1 cellular context compared by ENCODE assay signal in the genomic region with DNA sequence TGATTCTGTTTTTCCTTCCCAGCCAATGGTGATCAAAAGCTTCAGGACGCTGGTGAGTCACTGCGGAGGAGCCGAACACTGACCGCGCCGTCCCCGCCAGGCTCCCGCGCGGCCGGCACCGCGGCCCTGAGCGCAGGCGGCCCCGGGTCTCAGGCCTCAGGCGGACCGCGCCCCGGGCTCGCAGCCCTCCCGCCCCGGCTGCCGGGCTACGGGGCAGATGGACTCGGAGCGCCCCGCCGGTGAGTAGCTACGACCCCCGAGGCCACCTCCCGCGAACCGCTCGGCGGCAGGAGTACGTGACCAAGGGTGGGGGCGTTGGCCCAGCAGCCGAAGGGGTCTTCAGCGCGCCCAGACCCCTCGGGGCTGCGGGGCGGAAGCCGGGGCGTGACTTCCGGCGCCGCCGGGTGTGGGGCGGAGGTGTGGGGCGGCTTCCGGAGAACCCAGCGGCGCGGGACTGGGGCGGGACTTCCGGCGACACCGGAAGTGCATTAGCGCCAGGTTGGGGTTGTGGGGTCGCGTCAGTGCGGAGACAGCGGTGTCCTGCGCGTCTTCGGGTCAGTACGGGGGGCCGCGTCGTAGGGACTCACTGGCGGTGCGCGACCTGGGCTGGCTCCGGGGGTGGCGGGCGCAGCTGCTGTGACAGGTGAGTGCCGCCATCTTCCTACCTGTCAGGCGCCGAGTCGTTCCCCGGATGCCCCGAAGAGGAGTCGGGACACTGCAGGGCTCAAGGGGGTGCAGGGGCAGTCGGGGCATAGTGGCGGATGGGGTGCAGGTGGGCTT.
TF ChIP-seq lines count a peak whose summit lies in the region.

TSS of gene WDR37 (plus strand) at position 60 of the 780 bp plus-strand sequence. CDS start 15,771 bp downstream, outside the sequence.

TF ChIP-seq in HepG2, 621 proteins besides CTCF, POLR2A, EP300 and RAD21 (continued from another document and continues in another):
- TF ChIP-seq, protein P1, sequence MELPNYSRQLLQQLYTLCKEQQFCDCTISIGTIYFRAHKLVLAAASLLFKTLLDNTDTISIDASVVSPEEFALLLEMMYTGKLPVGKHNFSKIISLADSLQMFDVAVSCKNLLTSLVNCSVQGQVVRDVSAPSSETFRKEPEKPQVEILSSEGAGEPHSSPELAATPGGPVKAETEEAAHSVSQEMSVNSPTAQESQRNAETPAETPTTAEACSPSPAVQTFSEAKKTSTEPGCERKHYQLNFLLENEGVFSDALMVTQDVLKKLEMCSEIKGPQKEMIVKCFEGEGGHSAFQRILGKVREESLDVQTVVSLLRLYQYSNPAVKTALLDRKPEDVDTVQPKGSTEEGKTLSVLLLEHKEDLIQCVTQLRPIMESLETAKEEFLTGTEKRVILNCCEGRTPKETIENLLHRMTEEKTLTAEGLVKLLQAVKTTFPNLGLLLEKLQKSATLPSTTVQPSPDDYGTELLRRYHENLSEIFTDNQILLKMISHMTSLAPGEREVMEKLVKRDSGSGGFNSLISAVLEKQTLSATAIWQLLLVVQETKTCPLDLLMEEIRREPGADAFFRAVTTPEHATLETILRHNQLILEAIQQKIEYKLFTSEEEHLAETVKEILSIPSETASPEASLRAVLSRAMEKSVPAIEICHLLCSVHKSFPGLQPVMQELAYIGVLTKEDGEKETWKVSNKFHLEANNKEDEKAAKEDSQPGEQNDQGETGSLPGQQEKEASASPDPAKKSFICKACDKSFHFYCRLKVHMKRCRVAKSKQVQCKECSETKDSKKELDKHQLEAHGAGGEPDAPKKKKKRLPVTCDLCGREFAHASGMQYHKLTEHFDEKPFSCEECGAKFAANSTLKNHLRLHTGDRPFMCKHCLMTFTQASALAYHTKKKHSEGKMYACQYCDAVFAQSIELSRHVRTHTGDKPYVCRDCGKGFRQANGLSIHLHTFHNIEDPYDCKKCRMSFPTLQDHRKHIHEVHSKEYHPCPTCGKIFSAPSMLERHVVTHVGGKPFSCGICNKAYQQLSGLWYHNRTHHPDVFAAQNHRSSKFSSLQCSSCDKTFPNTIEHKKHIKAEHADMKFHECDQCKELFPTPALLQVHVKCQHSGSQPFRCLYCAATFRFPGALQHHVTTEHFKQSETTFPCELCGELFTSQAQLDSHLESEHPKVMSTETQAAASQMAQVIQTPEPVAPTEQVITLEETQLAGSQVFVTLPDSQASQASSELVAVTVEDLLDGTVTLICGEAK (IDR thresholded peaks at IDR 0.05): peak; percentile 90
- TF ChIP-seq, protein P1 (CRISPR knock-in tag; IDR thresholded peaks at IDR 0.05): peak; percentile 11; the same call in 1 of the 2 replicates
- TF ChIP-seq GLI4 (CRISPR knock-in tag; IDR thresholded peaks at IDR 0.05; ENCODE audit: borderline replicate concordance) (no peak), ZNF740 (CRISPR knock-in tag; IDR thresholded peaks at IDR 0.05) (no peak), POLR2AphosphoS5 (IDR thresholded peaks at IDR 0.05; ENCODE audit: low read depth, low read length) (peak; percentile 76), GATAD2A (CRISPR knock-in tag; IDR thresholded peaks at IDR 0.05) (peak; percentile 46; the same call in 1 of the 2 replicates), ZNF367 (CRISPR knock-in tag; IDR thresholded peaks at IDR 0.05; ENCODE audit: borderline replicate concordance) (peak; percentile 5; the same call in 1 of the 2 replicates), ZBTB44 (CRISPR knock-in tag; IDR thresholded peaks at IDR 0.05) (no peak), BRF2 (CRISPR knock-in tag; IDR thresholded peaks at IDR 0.05) (no peak), ZSCAN9 (CRISPR knock-in tag; IDR thresholded peaks at IDR 0.05; ENCODE audit: borderline replicate concordance) (0 out of 2 replicates have a peak, but pooled peaks have one; percentile 30), DZIP1 (CRISPR knock-in tag; IDR thresholded peaks at IDR 0.05) (0 out of 2 replicates have a peak, but pooled peaks have one; percentile 22), ESRRA (CRISPR knock-in tag; IDR thresholded peaks at IDR 0.05; ENCODE audit: low read depth) (peak; percentile 40; the same call in 1 of the 2 replicates), KAT7 (CRISPR knock-in tag; IDR thresholded peaks at IDR 0.05; ENCODE audit: borderline replicate concordance) (peak; percentile 73; the same call in 1 of the 2 replicates), WIZ (CRISPR knock-in tag; IDR thresholded peaks at IDR 0.05) (no peak), ATF1 (CRISPR knock-in tag; IDR thresholded peaks at IDR 0.05) (no peak), REL (CRISPR knock-in tag; conservative IDR thresholded peaks at IDR 0.05) (peak; percentile 77; the same call in 1 of the 2 replicates), ZFP1 (CRISPR knock-in tag; IDR thresholded peaks at IDR 0.05) (0 out of 2 replicates have a peak, but pooled peaks have one; percentile 31), ZNF776 (CRISPR knock-in tag; IDR thresholded peaks at IDR 0.05) (no peak; the same call in 1 of the 2 replicates), ONECUT2 (CRISPR knock-in tag; IDR thresholded peaks at IDR 0.05) (no peak), ARID2 (CRISPR knock-in tag; IDR thresholded peaks at IDR 0.05; ENCODE audit: borderline replicate concordance) (no peak), ZNF280B (CRISPR knock-in tag; IDR thresholded peaks at IDR 0.05; ENCODE audit: borderline replicate concordance) (0 out of 2 replicates have a peak, but pooled peaks have one; percentile 47), MED13 (CRISPR knock-in tag; IDR thresholded peaks at IDR 0.05) (0 out of 2 replicates have a peak, but pooled peaks have one; percentile 2), XRCC5 (optimal IDR thresholded peaks at IDR 0.05; ENCODE audit: low read length) (peak; percentile 40), JUN (CRISPR knock-in tag; IDR thresholded peaks at IDR 0.05) (peak; percentile 22; the same call in 1 of the 2 replicates), ZNF781 (CRISPR knock-in tag; IDR thresholded peaks at IDR 0.05; ENCODE audit: borderline replicate concordance, not compliant biosample characterization) (no peak)
- TF ChIP-seq, protein P2, sequence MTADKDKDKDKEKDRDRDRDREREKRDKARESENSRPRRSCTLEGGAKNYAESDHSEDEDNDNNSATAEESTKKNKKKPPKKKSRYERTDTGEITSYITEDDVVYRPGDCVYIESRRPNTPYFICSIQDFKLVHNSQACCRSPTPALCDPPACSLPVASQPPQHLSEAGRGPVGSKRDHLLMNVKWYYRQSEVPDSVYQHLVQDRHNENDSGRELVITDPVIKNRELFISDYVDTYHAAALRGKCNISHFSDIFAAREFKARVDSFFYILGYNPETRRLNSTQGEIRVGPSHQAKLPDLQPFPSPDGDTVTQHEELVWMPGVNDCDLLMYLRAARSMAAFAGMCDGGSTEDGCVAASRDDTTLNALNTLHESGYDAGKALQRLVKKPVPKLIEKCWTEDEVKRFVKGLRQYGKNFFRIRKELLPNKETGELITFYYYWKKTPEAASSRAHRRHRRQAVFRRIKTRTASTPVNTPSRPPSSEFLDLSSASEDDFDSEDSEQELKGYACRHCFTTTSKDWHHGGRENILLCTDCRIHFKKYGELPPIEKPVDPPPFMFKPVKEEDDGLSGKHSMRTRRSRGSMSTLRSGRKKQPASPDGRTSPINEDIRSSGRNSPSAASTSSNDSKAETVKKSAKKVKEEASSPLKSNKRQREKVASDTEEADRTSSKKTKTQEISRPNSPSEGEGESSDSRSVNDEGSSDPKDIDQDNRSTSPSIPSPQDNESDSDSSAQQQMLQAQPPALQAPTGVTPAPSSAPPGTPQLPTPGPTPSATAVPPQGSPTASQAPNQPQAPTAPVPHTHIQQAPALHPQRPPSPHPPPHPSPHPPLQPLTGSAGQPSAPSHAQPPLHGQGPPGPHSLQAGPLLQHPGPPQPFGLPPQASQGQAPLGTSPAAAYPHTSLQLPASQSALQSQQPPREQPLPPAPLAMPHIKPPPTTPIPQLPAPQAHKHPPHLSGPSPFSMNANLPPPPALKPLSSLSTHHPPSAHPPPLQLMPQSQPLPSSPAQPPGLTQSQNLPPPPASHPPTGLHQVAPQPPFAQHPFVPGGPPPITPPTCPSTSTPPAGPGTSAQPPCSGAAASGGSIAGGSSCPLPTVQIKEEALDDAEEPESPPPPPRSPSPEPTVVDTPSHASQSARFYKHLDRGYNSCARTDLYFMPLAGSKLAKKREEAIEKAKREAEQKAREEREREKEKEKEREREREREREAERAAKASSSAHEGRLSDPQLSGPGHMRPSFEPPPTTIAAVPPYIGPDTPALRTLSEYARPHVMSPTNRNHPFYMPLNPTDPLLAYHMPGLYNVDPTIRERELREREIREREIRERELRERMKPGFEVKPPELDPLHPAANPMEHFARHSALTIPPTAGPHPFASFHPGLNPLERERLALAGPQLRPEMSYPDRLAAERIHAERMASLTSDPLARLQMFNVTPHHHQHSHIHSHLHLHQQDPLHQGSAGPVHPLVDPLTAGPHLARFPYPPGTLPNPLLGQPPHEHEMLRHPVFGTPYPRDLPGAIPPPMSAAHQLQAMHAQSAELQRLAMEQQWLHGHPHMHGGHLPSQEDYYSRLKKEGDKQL (CRISPR knock-in tag; IDR thresholded peaks at IDR 0.05; ENCODE audit: low read depth): no peak
- TF ChIP-seq, protein P3, sequence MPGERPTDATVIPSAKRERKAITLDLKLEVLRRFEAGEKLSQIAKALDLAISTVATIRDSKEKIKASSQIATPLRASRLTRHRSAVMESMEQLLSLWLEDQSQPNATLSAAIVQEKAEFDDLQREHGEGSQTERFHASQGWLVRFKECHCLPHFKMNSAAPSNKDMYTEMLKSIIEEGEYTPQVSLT (CRISPR knock-in tag; IDR thresholded peaks at IDR 0.05; ENCODE audit: borderline replicate concordance, low read depth): no peak
